12 cellular contexts compared by ENCODE assay signal in genomic region chr17:70629902-70630301, GRCh38.
A peak's percentile ranks its signal among the peaks of the same experiment; 100 is the strongest.
DNase-seq lines count a peak whose midpoint lies in the region; ATAC-seq, FAIRE-seq and TF ChIP-seq lines count a peak whose summit lies in the region.
"Had no signal": no experiment of that assay in that cellular context is flagged by ENCODE, and none has a peak within 500 bp of the region (broad histone marks: within the 10 kb centered on the region; RNA-seq: fewer than 3 reads in every experiment).

No MANE protein-coding gene starts in this region.

- POLR2A ChIA-PET in K562 (lab: Yijun Ruan, JAX): no interaction called here

- WGBS in K562 (ENCODE audit: insufficient coverage, low coverage, missing lambda C conversion rate): 0% methylated on average over 4 of the region's 4 CpGs

- in situ Hi-C loops in K562 (cut with MboI): loop anchor here (10.0 kb wide), 1 partner anchor 1905 kb away; no protein-coding TSS in a partner anchor

- H3K36me3 Mint-ChIP-seq in neural progenitor cell: no peaks in the 10 kb centered on the region

- H3K4me1 Mint-ChIP-seq in neural progenitor cell: no peaks in the 10 kb centered on the region
- H3K4me1 Mint-ChIP-seq: B cell had no signal

- no TSS peak for BruUV-seq in K562 (replicated peaks; lab: Mats Ljungman, UMichigan)

- intact Hi-C loops in K562 (cut with micrococcal nuclease): no loop called here

- no peaks in the 10 kb centered on the region for H3F3A ChIP-seq in neural progenitor cell (ENCODE audit: low read depth)

- no peak for TF ChIP-seq EP300 in K562 (IDR thresholded peaks at IDR 0.05; ENCODE audit: low read length)

- H3K9me1 ChIP-seq in K562 (ENCODE audit: control insufficient read depth, insufficient read depth, low read length): no peaks in the 10 kb centered on the region

- DNase-seq in NCI-H2196 (lab: John Stamatoyannopoulos, UW; ENCODE audit: unreplicated experiment) (peak; percentile 17), NCI-H2196 treated with DMSO at 0.1 percent for 48 hours (lab: John Stamatoyannopoulos, UW; ENCODE audit: unreplicated experiment) (no peak), LHCN-M2 (ENCODE audit: low read depth) (peak; percentile 16), K562 (ENCODE audit: extremely low read depth in 1 of 4, low spot score in 3 of 4) (peak in 1 of 4 experiments; percentile 2), neural progenitor cell (ENCODE audit: low spot score) (no peak), T-helper 2 cell (no peak)
- no peak for DNase-seq in effector CD4-positive, alpha-beta T cell
- DNase-seq: activated T-cell treated with anti-CD3 and anti-CD28 coated beads, Interleukin-2, amount 50 U/mL, for 48 hours; effector memory CD8-positive, alpha-beta T cell; NCI-H146 had no signal

- CTCF ChIA-PET in K562 (lab: Yijun Ruan, JAX; ENCODE audit: low intra/inter-chr PET ratio): no interaction called here

- peaks cover 2% of the 10 kb centered on the region for H3K9me3 Mint-ChIP-seq in neural progenitor cell

- H3K36me3 ChIP-seq in K562 (ENCODE audit: control insufficient read depth, insufficient read depth, low read length) (no peaks in the 10 kb centered on the region), neural progenitor cell (no peaks in the 10 kb centered on the region)

- H3K4me2 ChIP-seq in K562 (ENCODE audit: insufficient read depth, low read length): no peak overlapping the region
- H3K4me2 ChIP-seq in neural progenitor cell: no peak overlapping the region

- peak; percentile 22 to 30 for TF ChIP-seq RAD21 in K562 (CRISPR knock-in tag; conservative IDR thresholded peaks at IDR 0.05 in 1 of 2, IDR thresholded peaks at IDR 0.05 in 1 of 2)

- H4K20me1 ChIP-seq in K562 (replicated peaks; ENCODE audit: control insufficient read depth, insufficient read depth, low read length) (no peaks in the 10 kb centered on the region), neural progenitor cell (ENCODE audit: low read depth) (no peaks in the 10 kb centered on the region)

- FAIRE-seq in K562 (lab: Jason Lieb, UNC): no peak

- H3K79me2 ChIP-seq in K562 (ENCODE audit: control insufficient read depth, insufficient read depth, low read length) (no peaks in the 10 kb centered on the region), neural progenitor cell (ENCODE audit: low read depth) (no peaks in the 10 kb centered on the region)

- H3K4me3 Mint-ChIP-seq in neural progenitor cell: no peak overlapping the region
- H3K4me3 Mint-ChIP-seq: B cell; effector memory CD8-positive, alpha-beta T cell had no signal

- TF ChIP-seq POLR2A in K562 (conservative IDR thresholded peaks at IDR 0.05): no peak

- H3K27ac Mint-ChIP-seq in neural progenitor cell: no peak overlapping the region
- H3K27ac Mint-ChIP-seq: B cell; effector memory CD8-positive, alpha-beta T cell had no signal

- H3K27me3 ChIP-seq in K562 (ENCODE audit: control insufficient read depth in 2 of 2, insufficient read depth in 2 of 2, low read length in 2 of 2) (no peaks in the 10 kb centered on the region), neural progenitor cell (no peaks in the 10 kb centered on the region)

- no peak overlapping the region for H2AFZ ChIP-seq in K562 (ENCODE audit: low read depth, low read length)
- no peak overlapping the region for H2AFZ ChIP-seq in neural progenitor cell (replicated peaks)

- ATAC-seq in K562: no peak
- ATAC-seq in HG03039 (IDR thresholded peaks at IDR 0.05; ENCODE audit: unreplicated experiment): no peak
- ATAC-seq: effector memory CD8-positive, alpha-beta T cell had no signal

- TF ChIP-seq CTCF in K562 (IDR thresholded peaks at IDR 0.05 in 2 of 3, conservative IDR thresholded peaks at IDR 0.05 in 1 of 3; ENCODE audit: insufficient read depth in 2 of 3, low read depth in 1 of 3, low read length in 3 of 3) (peak in 1 of 3 experiments; percentile 21; a peak in 1 of 6 replicates), neural progenitor cell (IDR thresholded peaks at IDR 0.05) (peak; percentile 4)

- H3K27ac ChIP-seq in K562 (ENCODE audit: extremely low read depth, low read depth, low read length) (no peak overlapping the region), neural progenitor cell (no peak overlapping the region)

- H3K4me1 ChIP-seq in K562 (replicated peaks in 1 of 2; ENCODE audit: control insufficient read depth in 2 of 2, insufficient read depth in 2 of 2, low read length in 2 of 2): no peaks in the 10 kb centered on the region
- no peaks in the 10 kb centered on the region for H3K4me1 ChIP-seq in neural progenitor cell

- no peaks in the 10 kb centered on the region for H3K9me3 ChIP-seq in K562 (replicated peaks; ENCODE audit: control insufficient read depth, insufficient read depth, low read depth, low read length)
- H3K9me3 ChIP-seq in neural progenitor cell (ENCODE audit: low read depth): no peaks in the 10 kb centered on the region

- H3K9ac ChIP-seq in K562 (ENCODE audit: insufficient read depth in 1 of 2, low read depth in 2 of 2, low read length in 2 of 2) (no peak overlapping the region), neural progenitor cell (no peak overlapping the region)

- H3K4me3 ChIP-seq in K562 (no peak overlapping the region), neural progenitor cell (no peak overlapping the region)

- peaks cover 2% of the 10 kb centered on the region for H3K27me3 Mint-ChIP-seq in neural progenitor cell (ENCODE audit: insufficient read depth, low read depth)
- H3K27me3 Mint-ChIP-seq: B cell; effector memory CD8-positive, alpha-beta T cell had no signal

TF ChIP-seq in K562, 482 proteins besides CTCF, POLR2A, EP300 and RAD21:
- no peak for TF ChIP-seq FOXJ2 (tag; IDR thresholded peaks at IDR 0.05)
- TF ChIP-seq ZEB2 (IDR thresholded peaks at IDR 0.05): no peak
- TF ChIP-seq MAFG (tag; conservative IDR thresholded peaks at IDR 0.05): no peak
- TF ChIP-seq SPI1 (IDR thresholded peaks at IDR 0.05; ENCODE audit: borderline replicate concordance, low read depth, low read length): no peak
- TF ChIP-seq ARID1B (IDR thresholded peaks at IDR 0.05): no peak
- no peak for TF ChIP-seq NR2F6 (CRISPR knock-in tag; IDR thresholded peaks at IDR 0.05)

Comparison
In these comparisons a context has a peak if more than half of its experiments do, and no peak if none do; other contexts are left out.
1. DNase-seq: peak in NCI-H2196 (single experiment) and LHCN-M2 (single experiment); none in NCI-H2196 treated with DMSO at 0.1 percent for 48 hours (single experiment), neural progenitor cell (single experiment), T-helper 2 cell (0 of 5) and effector CD4-positive, alpha-beta T cell (single experiment).